Comparison of ENCODE assay signal across 3 cellular contexts in the genomic region with DNA sequence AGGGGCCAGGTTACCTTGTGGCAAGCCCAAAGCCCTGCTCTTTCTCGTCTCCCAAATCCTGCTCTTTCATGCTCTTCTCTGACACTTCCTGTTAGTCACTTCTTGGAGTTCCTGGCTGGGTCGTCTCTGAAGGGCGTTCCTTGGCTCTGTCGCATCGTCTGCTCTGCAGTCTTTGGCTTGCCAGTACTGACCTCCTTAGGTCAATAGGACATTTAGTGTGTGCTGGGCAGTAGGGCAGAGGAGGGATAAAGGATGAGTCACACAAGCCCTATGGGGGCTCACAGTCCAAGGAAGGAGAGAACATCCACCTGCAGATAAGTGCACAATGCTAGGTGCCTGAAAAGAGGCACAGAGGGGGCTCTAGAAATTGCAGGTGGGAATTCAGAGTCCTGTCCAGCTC.
TF ChIP-seq lines count a peak whose summit lies in the region.

No MANE protein-coding gene starts in this region.

TF ChIP-seq in endothelial cell of umbilical vein, 7 proteins besides CTCF, POLR2A, EP300 and RAD21:
- TF ChIP-seq JUN (IDR thresholded peaks at IDR 0.05; ENCODE audit: borderline replicate concordance, insufficient read depth, insufficient read length, low read depth) (no peak), POLR2AphosphoS5 (IDR thresholded peaks at IDR 0.05; ENCODE audit: insufficient read depth, low read depth, low read length) (peak; percentile 45), MYC (IDR thresholded peaks at IDR 0.05; ENCODE audit: low read depth, low read length) (no peak), MAX (IDR thresholded peaks at IDR 0.05; ENCODE audit: insufficient read depth, insufficient read length) (no peak), GATA2 (IDR thresholded peaks at IDR 0.05; ENCODE audit: insufficient read depth, insufficient read length, low read depth, low read length) (no peak), EZH2 (IDR thresholded peaks at IDR 0.05; ENCODE audit: borderline replicate concordance, low read depth, low read length, severe bottlenecking) (no peak), FOS (IDR thresholded peaks at IDR 0.05; ENCODE audit: borderline replicate concordance, insufficient read depth, low read length) (peak; percentile 89)

TF ChIP-seq in HepG2, 621 proteins besides CTCF, POLR2A, EP300 and RAD21 (continued from another document):
- TF ChIP-seq RFXAP (CRISPR knock-in tag; IDR thresholded peaks at IDR 0.05; ENCODE audit: borderline replicate concordance) (no peak), FOSL2 (CRISPR knock-in tag; IDR thresholded peaks at IDR 0.05) (0 out of 2 replicates have a peak, but pooled peaks have one; percentile 13), NR3C1 (CRISPR knock-in tag; IDR thresholded peaks at IDR 0.05) (no peak), ATF2 (CRISPR knock-in tag; IDR thresholded peaks at IDR 0.05) (no peak), ZNF124 (CRISPR knock-in tag; IDR thresholded peaks at IDR 0.05) (no peak)
- TF ChIP-seq, protein P1, sequence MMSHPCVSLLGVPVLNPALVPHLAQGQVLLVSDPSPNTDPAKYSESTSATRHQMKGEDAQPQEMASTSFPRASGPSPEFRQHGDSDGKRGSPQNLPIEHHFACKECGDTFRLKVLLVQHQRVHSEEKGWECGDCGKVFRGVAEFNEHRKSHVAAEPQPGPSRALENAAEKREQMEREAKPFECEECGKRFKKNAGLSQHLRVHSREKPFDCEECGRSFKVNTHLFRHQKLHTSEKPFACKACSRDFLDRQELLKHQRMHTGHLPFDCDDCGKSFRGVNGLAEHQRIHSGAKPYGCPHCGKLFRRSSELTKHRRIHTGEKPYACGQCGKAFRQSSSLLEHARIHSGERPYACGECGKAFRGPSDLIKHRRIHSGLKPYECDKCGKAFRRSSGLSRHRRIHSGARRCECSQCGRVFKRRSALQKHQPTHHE (CRISPR knock-in tag; IDR thresholded peaks at IDR 0.05; ENCODE audit: borderline replicate concordance): no peak

TF ChIP-seq in GM23338, 12 proteins besides CTCF, POLR2A, EP300 and RAD21 (continued from another document):
- TF ChIP-seq ZNF331 (CRISPR knock-in tag; IDR thresholded peaks at IDR 0.05; ENCODE audit: low read depth): no peak
- no peak for TF ChIP-seq EZH2 (IDR thresholded peaks at IDR 0.05; ENCODE audit: low read depth, unreplicated experiment)
- TF ChIP-seq CREB1 (CRISPR knock-in tag; IDR thresholded peaks at IDR 0.05; ENCODE audit: low read depth): no peak
- TF ChIP-seq JUNB (IDR thresholded peaks at IDR 0.05; ENCODE audit: unreplicated experiment): no peak
- no peak for TF ChIP-seq EZH2phosphoT487 (IDR thresholded peaks at IDR 0.05; ENCODE audit: unreplicated experiment)
- no peak for TF ChIP-seq NANOG (IDR thresholded peaks at IDR 0.05; ENCODE audit: borderline replicate concordance)
- TF ChIP-seq, protein P2, sequence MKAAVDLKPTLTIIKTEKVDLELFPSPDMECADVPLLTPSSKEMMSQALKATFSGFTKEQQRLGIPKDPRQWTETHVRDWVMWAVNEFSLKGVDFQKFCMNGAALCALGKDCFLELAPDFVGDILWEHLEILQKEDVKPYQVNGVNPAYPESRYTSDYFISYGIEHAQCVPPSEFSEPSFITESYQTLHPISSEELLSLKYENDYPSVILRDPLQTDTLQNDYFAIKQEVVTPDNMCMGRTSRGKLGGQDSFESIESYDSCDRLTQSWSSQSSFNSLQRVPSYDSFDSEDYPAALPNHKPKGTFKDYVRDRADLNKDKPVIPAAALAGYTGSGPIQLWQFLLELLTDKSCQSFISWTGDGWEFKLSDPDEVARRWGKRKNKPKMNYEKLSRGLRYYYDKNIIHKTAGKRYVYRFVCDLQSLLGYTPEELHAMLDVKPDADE (IDR thresholded peaks at IDR 0.05): no peak
- TF ChIP-seq STAT1 (IDR thresholded peaks at IDR 0.05; ENCODE audit: unreplicated experiment): no peak
- TF ChIP-seq, protein P3, sequence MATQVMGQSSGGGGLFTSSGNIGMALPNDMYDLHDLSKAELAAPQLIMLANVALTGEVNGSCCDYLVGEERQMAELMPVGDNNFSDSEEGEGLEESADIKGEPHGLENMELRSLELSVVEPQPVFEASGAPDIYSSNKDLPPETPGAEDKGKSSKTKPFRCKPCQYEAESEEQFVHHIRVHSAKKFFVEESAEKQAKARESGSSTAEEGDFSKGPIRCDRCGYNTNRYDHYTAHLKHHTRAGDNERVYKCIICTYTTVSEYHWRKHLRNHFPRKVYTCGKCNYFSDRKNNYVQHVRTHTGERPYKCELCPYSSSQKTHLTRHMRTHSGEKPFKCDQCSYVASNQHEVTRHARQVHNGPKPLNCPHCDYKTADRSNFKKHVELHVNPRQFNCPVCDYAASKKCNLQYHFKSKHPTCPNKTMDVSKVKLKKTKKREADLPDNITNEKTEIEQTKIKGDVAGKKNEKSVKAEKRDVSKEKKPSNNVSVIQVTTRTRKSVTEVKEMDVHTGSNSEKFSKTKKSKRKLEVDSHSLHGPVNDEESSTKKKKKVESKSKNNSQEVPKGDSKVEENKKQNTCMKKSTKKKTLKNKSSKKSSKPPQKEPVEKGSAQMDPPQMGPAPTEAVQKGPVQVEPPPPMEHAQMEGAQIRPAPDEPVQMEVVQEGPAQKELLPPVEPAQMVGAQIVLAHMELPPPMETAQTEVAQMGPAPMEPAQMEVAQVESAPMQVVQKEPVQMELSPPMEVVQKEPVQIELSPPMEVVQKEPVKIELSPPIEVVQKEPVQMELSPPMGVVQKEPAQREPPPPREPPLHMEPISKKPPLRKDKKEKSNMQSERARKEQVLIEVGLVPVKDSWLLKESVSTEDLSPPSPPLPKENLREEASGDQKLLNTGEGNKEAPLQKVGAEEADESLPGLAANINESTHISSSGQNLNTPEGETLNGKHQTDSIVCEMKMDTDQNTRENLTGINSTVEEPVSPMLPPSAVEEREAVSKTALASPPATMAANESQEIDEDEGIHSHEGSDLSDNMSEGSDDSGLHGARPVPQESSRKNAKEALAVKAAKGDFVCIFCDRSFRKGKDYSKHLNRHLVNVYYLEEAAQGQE (IDR thresholded peaks at IDR 0.05; ENCODE audit: unreplicated experiment): no peak
- no peak for TF ChIP-seq ZNF462 (CRISPR knock-in tag; IDR thresholded peaks at IDR 0.05)
- no peak for TF ChIP-seq ZNF114 (CRISPR knock-in tag; IDR thresholded peaks at IDR 0.05)
